Comparison of ENCODE assay signal across 19 cellular contexts in genomic region chr12:74105434-74105833, GRCh38.
DNase-seq lines count a peak whose midpoint lies in the region; ATAC-seq, FAIRE-seq and TF ChIP-seq lines count a peak whose summit lies in the region.
"Had no signal": no experiment of that assay in that cellular context is flagged by ENCODE, and none has a peak within 500 bp of the region (broad histone marks: within the 10 kb centered on the region; RNA-seq: fewer than 3 reads in every experiment).

No MANE protein-coding gene starts in this region.

- no peaks in the 10 kb centered on the region for H3K9me3 Mint-ChIP-seq in MCF 10A (ENCODE audit: unreplicated experiment)

- no peaks in the 10 kb centered on the region for H4K20me1 ChIP-seq in endothelial cell of umbilical vein (replicated peaks; ENCODE audit: control insufficient read depth, extremely low read depth, insufficient read depth, low read length)

- POLR2A ChIA-PET in MCF 10A (lab: Yijun Ruan, JAX): interaction anchor here (1.2 kb wide), 1 partner anchor 20 kb away, joined by 3 read pairs; no protein-coding TSS in a partner anchor
- POLR2A ChIA-PET in endothelial cell of umbilical vein (lab: Charles Lee): no interaction called here

- H3K36me3 ChIP-seq in breast epithelium (no peaks in the 10 kb centered on the region), endothelial cell of umbilical vein (ENCODE audit: control insufficient read depth in 2 of 2, extremely low read depth in 1 of 2, insufficient read depth in 2 of 2, low read length in 2 of 2) (no peaks in the 10 kb centered on the region), left lung (no peaks in the 10 kb centered on the region)
- H3K36me3 ChIP-seq: MG63 had no signal

- no peak overlapping the region for H3K27ac Mint-ChIP-seq in MCF 10A (ENCODE audit: low read depth, unreplicated experiment)

- no peaks in the 10 kb centered on the region for H3K27me3 ChIP-seq in breast epithelium
- no peaks in the 10 kb centered on the region for H3K27me3 ChIP-seq in endothelial cell of umbilical vein (ENCODE audit: control insufficient read depth in 2 of 2, insufficient read depth in 2 of 2, low read length in 2 of 2)
- H3K27me3 ChIP-seq in left lung: no peaks in the 10 kb centered on the region
- H3K27me3 ChIP-seq: MG63 had no signal

- peak; percentile 35 for DNase-seq in MCF 10A (ENCODE audit: unreplicated experiment)
- DNase-seq in breast epithelium (ENCODE audit: low spot score in 2 of 2): no peak
- peak; percentile 57 for DNase-seq in RKO (ENCODE audit: low spot score)
- DNase-seq in endothelial cell of umbilical vein (ENCODE audit: low read depth, low spot score): no peak
- no peak for DNase-seq in left lung
- DNase-seq in mucosa of gallbladder (ENCODE audit: low spot score): no peak
- no peak for DNase-seq in NCI-H345 (lab: John Stamatoyannopoulos, UW)
- no peak for DNase-seq in HUDEP-2 (lab: John Stamatoyannopoulos, UW; ENCODE audit: unreplicated experiment in 76 of 76)
- DNase-seq: 8988T, C1 segment of cervical spinal cord, DMS153, KBM-7, MG63, NCI-H1092 treated with DMSO at 0.1 percent for 48 hours, NCI-H187, NCI-H510A treated with DMSO at 0.1 percent for 48 hours had no signal

- BruUV-seq in MCF 10A (replicated peaks; lab: Mats Ljungman, UMichigan): no TSS peak
- BruUV-seq in endothelial cell of umbilical vein (replicated peaks; lab: Mats Ljungman, UMichigan): no TSS peak

- CTCF ChIA-PET in MCF 10A (lab: Yijun Ruan, JAX): interaction anchor here (0.7 kb wide), 1 partner anchor 1833 kb away, joined by 3 read pairs; the partner anchor contains the start of gene TRHDE
- CTCF ChIA-PET in endothelial cell of umbilical vein (lab: Charles Lee): no interaction called here

- FAIRE-seq in endothelial cell of umbilical vein (lab: Jason Lieb, UNC): no peak
- FAIRE-seq: GM12878, HTR-8/SVneo, RCC 7860 had no signal

- ATAC-seq in left lung: no peak
- ATAC-seq: GM12878 had no signal

- no peak overlapping the region for H3K4me3 Mint-ChIP-seq in MCF 10A (ENCODE audit: unreplicated experiment)

- H3K4me2 ChIP-seq in endothelial cell of umbilical vein (ENCODE audit: insufficient read depth, low read length): no peak overlapping the region

- no peak overlapping the region for H3K9ac ChIP-seq in endothelial cell of umbilical vein (replicated peaks; ENCODE audit: extremely low read depth, insufficient read depth, low read length)

- H3K4me3 ChIP-seq in breast epithelium (no peak overlapping the region), endothelial cell of umbilical vein (replicated peaks in 1 of 3; ENCODE audit: insufficient read depth in 1 of 3, low read depth in 1 of 3, low read length in 3 of 3) (no peak overlapping the region), left lung (no peak overlapping the region)
- H3K4me3 ChIP-seq: GM12878, MG63 had no signal

- H3K9me1 ChIP-seq in endothelial cell of umbilical vein (replicated peaks; ENCODE audit: control insufficient read depth, extremely low read depth, insufficient read depth, low read length): no peaks in the 10 kb centered on the region

- no peaks in the 10 kb centered on the region for H3K36me3 Mint-ChIP-seq in MCF 10A (ENCODE audit: insufficient read depth, unreplicated experiment)

- TF ChIP-seq POLR2A in breast epithelium (IDR thresholded peaks at IDR 0.05) (no peak), endothelial cell of umbilical vein (IDR thresholded peaks at IDR 0.05; ENCODE audit: low read depth, low read length) (no peak)

- H3K79me2 ChIP-seq in endothelial cell of umbilical vein (ENCODE audit: control insufficient read depth, insufficient read depth, low read length): no peaks in the 10 kb centered on the region

- no peaks in the 10 kb centered on the region for H3K9me3 ChIP-seq in breast epithelium
- H3K9me3 ChIP-seq in endothelial cell of umbilical vein (replicated peaks; ENCODE audit: control insufficient read depth, insufficient read depth, low read length): no peaks in the 10 kb centered on the region
- H3K9me3 ChIP-seq in left lung: no peaks in the 10 kb centered on the region
- H3K9me3 ChIP-seq: MG63 had no signal

- no peak overlapping the region for H2AFZ ChIP-seq in endothelial cell of umbilical vein (ENCODE audit: low read depth, low read length)

- no peak for TF ChIP-seq CTCF in MCF 10A (IDR thresholded peaks at IDR 0.05; ENCODE audit: unreplicated experiment)
- no peak for TF ChIP-seq CTCF in breast epithelium (IDR thresholded peaks at IDR 0.05)
- TF ChIP-seq CTCF in endothelial cell of umbilical vein (IDR thresholded peaks at IDR 0.05; ENCODE audit: extremely low read depth in 1 of 2, insufficient read depth in 1 of 2, low read depth in 1 of 2, low read length in 2 of 2): no peak
- TF ChIP-seq CTCF in left lung (IDR thresholded peaks at IDR 0.05): no peak

- peaks cover 6% of the 10 kb centered on the region for H3K4me1 Mint-ChIP-seq in MCF 10A (ENCODE audit: insufficient read depth, unreplicated experiment)

- H3K4me1 ChIP-seq in breast epithelium (no peaks in the 10 kb centered on the region), endothelial cell of umbilical vein (ENCODE audit: control insufficient read depth, extremely low read depth, insufficient read depth, low read length) (no peaks in the 10 kb centered on the region), left lung (no peaks in the 10 kb centered on the region)

- intact Hi-C loops in MCF 10A (cut with micrococcal nuclease) (no loop called here), breast epithelium (cut with DNase I; ENCODE audit: low total_unique reads) (no loop called here), endothelial cell of umbilical vein (cut with micrococcal nuclease) (no loop called here), left lung (cut with DNase I) (no loop called here)

- H3K27ac ChIP-seq in breast epithelium (no peak overlapping the region), endothelial cell of umbilical vein (ENCODE audit: insufficient read depth, low read depth, low read length) (no peak overlapping the region), left lung (no peak overlapping the region)

- H3K27me3 Mint-ChIP-seq in MCF 10A (ENCODE audit: insufficient read depth, unreplicated experiment): no peaks in the 10 kb centered on the region

- dilution Hi-C loops in endothelial cell of umbilical vein (cut with MboI; ENCODE audit: extremely low pct_ligation_motif_present, low sequenced_read_pairs): no loop called here

TF ChIP-seq in endothelial cell of umbilical vein, 7 proteins besides CTCF, POLR2A, EP300 and RAD21:
- TF ChIP-seq JUN (IDR thresholded peaks at IDR 0.05; ENCODE audit: borderline replicate concordance, insufficient read depth, insufficient read length, low read depth) (peak; percentile 13), GATA2 (IDR thresholded peaks at IDR 0.05; ENCODE audit: insufficient read depth, insufficient read length, low read depth, low read length) (no peak), MYC (IDR thresholded peaks at IDR 0.05; ENCODE audit: low read depth, low read length) (no peak)

Comparison
In these comparisons a context has a peak if more than half of its experiments do, and no peak if none do; other contexts are left out.
1. DNase-seq: peak in MCF 10A (single experiment) and RKO (single experiment); none in breast epithelium (0 of 2), endothelial cell of umbilical vein (single experiment), left lung (0 of 2), mucosa of gallbladder (single experiment), NCI-H345 (single experiment) and HUDEP-2 (0 of 76).